ENCODE assay signal across 1 cellular context in genomic region chr17:14622622-14623101, GRCh38.
A peak's percentile ranks its signal among the peaks of the same experiment; 100 is the strongest.
TF ChIP-seq lines count a peak whose summit lies in the region.

No MANE protein-coding gene starts in this region.

TF ChIP-seq in HEK293, 187 proteins besides CTCF, POLR2A, EP300 and RAD21 (continued from another document and continues in another):
- peak; percentile 58 for TF ChIP-seq PATZ1 (tag by site-specific recombination; IDR thresholded peaks at IDR 0.05)
- 0 out of 2 replicates have a peak, but pooled peaks have one; percentile 29 for TF ChIP-seq ZBTB11 (tag by site-specific recombination; conservative IDR thresholded peaks at IDR 0.05; ENCODE audit: low read depth)
- peak; percentile 90 for TF ChIP-seq TRIM28 (IDR thresholded peaks at IDR 0.05; ENCODE audit: borderline replicate concordance, low read length)
- TF ChIP-seq TSHZ1 (tag by site-specific recombination; IDR thresholded peaks at IDR 0.05; ENCODE audit: borderline replicate concordance): peak; percentile 87
- no peak for TF ChIP-seq ZNF266 (tag by site-specific recombination; IDR thresholded peaks at IDR 0.05; ENCODE audit: low read depth)
- no peak for TF ChIP-seq ZNF792 (tag by site-specific recombination; IDR thresholded peaks at IDR 0.05)
- peak; percentile 91 for TF ChIP-seq ZNF664 (tag by site-specific recombination; IDR thresholded peaks at IDR 0.05)
- no peak for TF ChIP-seq ZNF670 (tag by site-specific recombination; IDR thresholded peaks at IDR 0.05; ENCODE audit: low read depth)
- no peak for TF ChIP-seq ZNF174 (tag by site-specific recombination; IDR thresholded peaks at IDR 0.05)
- no peak for TF ChIP-seq PRDM2 (tag by site-specific recombination; IDR thresholded peaks at IDR 0.05; ENCODE audit: borderline replicate concordance)
- no peak for TF ChIP-seq ZNF324 (tag by site-specific recombination; IDR thresholded peaks at IDR 0.05)
- TF ChIP-seq ZNF785 (tag by site-specific recombination; IDR thresholded peaks at IDR 0.05): no peak
- TF ChIP-seq ZNF37A (tag by site-specific recombination; IDR thresholded peaks at IDR 0.05): no peak
- TF ChIP-seq ZNF18 (tag by site-specific recombination; IDR thresholded peaks at IDR 0.05): peak; percentile 94
- TF ChIP-seq KLF8 (tag by site-specific recombination; IDR thresholded peaks at IDR 0.05): 0 out of 2 replicates have a peak, but pooled peaks have one; percentile 35
- peak; percentile 77 for TF ChIP-seq ZNF629 (tag by site-specific recombination; IDR thresholded peaks at IDR 0.05)
- peak; percentile 64; the same call in 1 of the 2 replicates for TF ChIP-seq IKZF3 (tag by site-specific recombination; IDR thresholded peaks at IDR 0.05)
- no peak for TF ChIP-seq ZNF335 (tag by site-specific recombination; conservative IDR thresholded peaks at IDR 0.05)
- no peak for TF ChIP-seq AEBP2 (tag by site-specific recombination; IDR thresholded peaks at IDR 0.05; ENCODE audit: borderline replicate concordance)
- TF ChIP-seq BCL11B (tag by site-specific recombination; IDR thresholded peaks at IDR 0.05; ENCODE audit: low read depth): 0 out of 2 replicates have a peak, but pooled peaks have one; percentile 51
- TF ChIP-seq ZNF169 (tag by site-specific recombination; IDR thresholded peaks at IDR 0.05): no peak
- peak; percentile 63 for TF ChIP-seq ZNF398 (tag by site-specific recombination; IDR thresholded peaks at IDR 0.05)
- no peak; the same call in 1 of the 2 replicates for TF ChIP-seq ZBTB20 (tag by site-specific recombination; IDR thresholded peaks at IDR 0.05)
- peak; percentile 60 for TF ChIP-seq PRDM10 (tag by site-specific recombination; IDR thresholded peaks at IDR 0.05)
- no peak for TF ChIP-seq RBAK (tag by site-specific recombination; IDR thresholded peaks at IDR 0.05)
- TF ChIP-seq ZNF777 (tag by site-specific recombination; IDR thresholded peaks at IDR 0.05; ENCODE audit: borderline replicate concordance): no peak
- TF ChIP-seq ZNF473 (tag by site-specific recombination; IDR thresholded peaks at IDR 0.05): no peak
- peak; percentile 98 for TF ChIP-seq GLIS1 (tag by site-specific recombination; IDR thresholded peaks at IDR 0.05)
- TF ChIP-seq ZNF654 (tag by site-specific recombination; IDR thresholded peaks at IDR 0.05; ENCODE audit: low read depth): no peak
- TF ChIP-seq ZXDB (tag by site-specific recombination; IDR thresholded peaks at IDR 0.05): peak; percentile 87
- TF ChIP-seq ZNF157 (tag by site-specific recombination; IDR thresholded peaks at IDR 0.05): no peak
